Comparison of ENCODE assay signal across 10 cellular contexts in the genomic region with DNA sequence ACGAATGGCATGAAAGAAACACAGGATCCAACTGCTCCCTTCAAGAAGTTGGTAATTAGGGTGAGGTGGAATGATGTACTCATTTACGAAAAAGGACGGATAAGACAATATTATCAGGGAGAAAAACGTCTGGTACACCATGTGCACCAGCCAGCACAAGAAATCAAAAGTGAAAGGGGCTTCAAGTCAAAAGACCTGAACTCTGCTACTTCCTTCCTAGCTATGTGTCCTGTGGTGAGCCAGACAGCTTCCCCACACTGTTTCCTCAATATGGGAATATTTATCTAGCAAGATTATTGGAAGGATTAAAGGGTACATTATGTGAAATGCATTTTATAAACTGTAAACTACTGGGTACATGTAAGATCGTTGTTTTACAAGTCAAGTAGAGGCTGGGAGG. TPM values are rescaled to one million over a fixed set of nuclear protein-coding genes. Genes with fewer than 3 reads are reported as not detected.
DNase-seq lines count a peak whose midpoint lies in the region; ATAC-seq and TF ChIP-seq lines count a peak whose summit lies in the region.
"Had no signal": no experiment of that assay in that cellular context is flagged by ENCODE, and none has a peak within 500 bp of the region (broad histone marks: within the 10 kb centered on the region; RNA-seq: fewer than 3 reads in every experiment).

No MANE protein-coding gene starts in this region.

- ATAC-seq in activated CD4-positive, CD25-positive, alpha-beta regulatory T cell treated with anti-CD3 and anti-CD28 coated beads, Interleukin-2, amount 50 U/mL, for 24 hours: peak; percentile 41 to 66
- ATAC-seq in GM21737 (IDR thresholded peaks at IDR 0.05; ENCODE audit: unreplicated experiment): peak; percentile 54
- peak; percentile 69 to 75 for ATAC-seq in natural killer cell treated with Interleukin-12 subunit alpha and Interleukin-12 subunit beta and Interleukin-15 and Interleukin-18, amount 100 ng/mL, for 72 hours
- ATAC-seq: A549 had no signal

- H3K4me3 Mint-ChIP-seq in activated CD4-positive, alpha-beta memory T cell treated with anti-CD3 and anti-CD28 coated beads for 36 hours: peak overlapping the region; percentile 62
- peak overlapping the region; percentile 86 for H3K4me3 Mint-ChIP-seq in natural killer cell treated with Interleukin-12 subunit alpha and Interleukin-12 subunit beta and Interleukin-15 and Interleukin-18, amount 100 ng/mL, for 72 hours

- H3K27me3 Mint-ChIP-seq in activated CD4-positive, alpha-beta memory T cell treated with anti-CD3 and anti-CD28 coated beads for 36 hours: no peaks in the 10 kb centered on the region
- no peaks in the 10 kb centered on the region for H3K27me3 Mint-ChIP-seq in natural killer cell treated with Interleukin-12 subunit alpha and Interleukin-12 subunit beta and Interleukin-15 and Interleukin-18, amount 100 ng/mL, for 72 hours

- CTCF ChIA-PET in activated CD4-positive, alpha-beta memory T cell treated with anti-CD3 and anti-CD28 coated beads for 36 hours (lab: Charles Lee): interaction anchor here (0.6 to 1.5 kb wide), 6 partner anchors 11 to 176 kb away, joined by 3 to 5 read pairs (median 3); no protein-coding TSS in a partner anchor
- CTCF ChIA-PET in RWPE1 (lab: Yijun Ruan, JAX): no interaction called here

- POLR2A ChIA-PET in activated CD4-positive, alpha-beta memory T cell treated with anti-CD3 and anti-CD28 coated beads for 36 hours (lab: Charles Lee): interaction anchor here (1.0 to 1.4 kb wide), 4 partner anchors 11 to 34 kb away, joined by 3 to 9 read pairs (median 4); no protein-coding TSS in a partner anchor
- POLR2A ChIA-PET in RWPE1 (lab: Yijun Ruan, JAX; ENCODE audit: low non-redundant PET): no interaction called here

- H3K27ac ChIP-seq in RWPE1: no peak overlapping the region; the same call in 1 of the 2 replicates
- H3K27ac ChIP-seq: A549 had no signal

- H3K27ac Mint-ChIP-seq in activated CD4-positive, alpha-beta memory T cell treated with anti-CD3 and anti-CD28 coated beads for 36 hours: peak overlapping the region; percentile 85
- H3K27ac Mint-ChIP-seq in natural killer cell treated with Interleukin-12 subunit alpha and Interleukin-12 subunit beta and Interleukin-15 and Interleukin-18, amount 100 ng/mL, for 72 hours: peak overlapping the region; percentile 83 to 93

- TF ChIP-seq CTCF in RWPE1 (conservative IDR thresholded peaks at IDR 0.05; ENCODE audit: low read depth): no peak

- H3K9me3 Mint-ChIP-seq in activated CD4-positive, alpha-beta memory T cell treated with anti-CD3 and anti-CD28 coated beads for 36 hours: no peaks in the 10 kb centered on the region
- H3K9me3 Mint-ChIP-seq in natural killer cell treated with Interleukin-12 subunit alpha and Interleukin-12 subunit beta and Interleukin-15 and Interleukin-18, amount 100 ng/mL, for 72 hours: no peaks in the 10 kb centered on the region

- H3K4me1 Mint-ChIP-seq in activated CD4-positive, alpha-beta memory T cell treated with anti-CD3 and anti-CD28 coated beads for 36 hours (ENCODE audit: low read depth): peaks cover 77% of the 10 kb centered on the region
- peaks cover 62 to 72% of the 10 kb centered on the region in 2 donors for H3K4me1 Mint-ChIP-seq in natural killer cell treated with Interleukin-12 subunit alpha and Interleukin-12 subunit beta and Interleukin-15 and Interleukin-18, amount 100 ng/mL, for 72 hours (ENCODE audit: low read depth in 2 of 2)

- peaks cover 54% of the 10 kb centered on the region for H3K36me3 Mint-ChIP-seq in activated CD4-positive, alpha-beta memory T cell treated with anti-CD3 and anti-CD28 coated beads for 36 hours
- H3K36me3 Mint-ChIP-seq in natural killer cell treated with Interleukin-12 subunit alpha and Interleukin-12 subunit beta and Interleukin-15 and Interleukin-18, amount 100 ng/mL, for 72 hours: peaks cover 28% of the 10 kb centered on the region

- intact Hi-C loops in activated CD4-positive, alpha-beta memory T cell treated with anti-CD3 and anti-CD28 coated beads for 36 hours (cut with micrococcal nuclease): loop anchor here (1.0 kb wide), 3 partner anchors 12 to 34 kb away; no protein-coding TSS in a partner anchor

- no peak for DNase-seq in activated CD4-positive, CD25-positive, alpha-beta regulatory T cell (lab: John Stamatoyannopoulos, UW)
- no peak for DNase-seq in activated CD4-positive, alpha-beta memory T cell treated with anti-CD3 and anti-CD28 coated beads for 36 hours
- DNase-seq in natural killer cell treated with Interleukin-12 subunit alpha and Interleukin-12 subunit beta and Interleukin-15 and Interleukin-18, amount 100 ng/mL, for 72 hours (ENCODE audit: low spot score): no peak
- DNase-seq in cerebellar cortex (ENCODE audit: low spot score) (no peak), RWPE1 (ENCODE audit: low spot score) (no peak), NCI-H187 treated with DMSO at 0.1 percent for 48 hours (lab: John Stamatoyannopoulos, UW) (no peak)
- DNase-seq: activated gamma-delta T cell treated with Interleukin-2 at 50 U/mL for 16 hours had no signal

RNA-seq across cellular contexts. Expression of a gene that starts 33.9 kb away (rescaled TPM):
- total RNA-seq in activated CD4-positive, alpha-beta memory T cell treated with anti-CD3 and anti-CD28 coated beads for 36 hours: 100 to 1,000 TPM; 216 to 217 TPM
- 100 to 1,000 TPM; 136 to 243 TPM for total RNA-seq in natural killer cell treated with Interleukin-12 subunit alpha and Interleukin-12 subunit beta and Interleukin-15 and Interleukin-18, amount 100 ng/mL, for 72 hours

RNA-seq across cellular contexts. Expression of a gene that starts 59.0 kb away (rescaled TPM):
- 100 to 1,000 TPM; 157 to 163 TPM for total RNA-seq in activated CD4-positive, alpha-beta memory T cell treated with anti-CD3 and anti-CD28 coated beads for 36 hours
- 10 to 100 TPM; 76.0 to 76.1 TPM for total RNA-seq in natural killer cell treated with Interleukin-12 subunit alpha and Interleukin-12 subunit beta and Interleukin-15 and Interleukin-18, amount 100 ng/mL, for 72 hours
